In genomic region chr15:22895465-22896190, GRCh38 we compare ENCODE assay signal across 8 cellular contexts. TPM values are rescaled to one million over a fixed set of nuclear protein-coding genes. Genes with fewer than 3 reads are reported as not detected.
DNase-seq lines count a peak whose midpoint lies in the region; ATAC-seq, FAIRE-seq and TF ChIP-seq lines count a peak whose summit lies in the region.

No MANE protein-coding gene starts in this region.

- H3K9me3 ChIP-seq in A549: 0 out of 3 replicates have a peak, but pooled peaks cover 4% of the 10 kb centered on the region

- H3K4me3 ChIP-seq in A549 (no peak overlapping the region), epithelial cell of esophagus (ENCODE audit: low read length) (no peak overlapping the region)

- CTCF ChIA-PET in A549 (lab: Yijun Ruan, JAX): interaction anchor here (0.7 kb wide), 1 partner anchor 16 kb away, joined by 3 read pairs; no protein-coding TSS in a partner anchor

- peak; percentile 90 to 98 for ATAC-seq in A549
- ATAC-seq in HG03571 (IDR thresholded peaks at IDR 0.05; ENCODE audit: unreplicated experiment): peak; percentile 59

- TF ChIP-seq CTCF in A549 (IDR thresholded peaks at IDR 0.05): no peak
- no peak for TF ChIP-seq CTCF in epithelial cell of esophagus (IDR thresholded peaks at IDR 0.05; ENCODE audit: insufficient read depth, low read depth, low read length, missing control alignments)

- peak overlapping the region; percentile 44 for H3K4me2 ChIP-seq in A549

- no peak for FAIRE-seq in A549 (lab: Jason Lieb, UNC)

- WGBS in A549 (ENCODE audit: missing lambda C conversion rate): 54% methylated on average over 10 of the region's 10 CpGs

- DNase-seq in A549 (ENCODE audit: low read depth in 1 of 2, low spot score in 1 of 2) (peak; percentile 80 to 91), GM19240 (ENCODE audit: insufficient read length, low spot score) (peak; percentile 23), epithelial cell of esophagus (ENCODE audit: low read depth) (peak; percentile 99), amygdala (lab: John Stamatoyannopoulos, UW) (no peak), NCI-H187 (lab: John Stamatoyannopoulos, UW) (no peak), SKM-1 (lab: John Stamatoyannopoulos, UW; ENCODE audit: unreplicated experiment) (no peak), NCI-H2081 (lab: John Stamatoyannopoulos, UW) (no peak)

- no peak; a peak in 1 of 5 replicates for TF ChIP-seq EP300 in A549 (IDR thresholded peaks at IDR 0.05)

- TF ChIP-seq POLR2A in A549 (IDR thresholded peaks at IDR 0.05; ENCODE audit: low read length): no peak

- peak overlapping the region; percentile 9 to 73; a peak in 4 of 6 replicates for H3K27ac ChIP-seq in A549

- POLR2A ChIA-PET in A549 (lab: Yijun Ruan, JAX): interaction anchor here (0.5 kb wide), 1 partner anchor 12 kb away, joined by 4 read pairs; no protein-coding TSS in a partner anchor

- peaks cover 16% of the 10 kb centered on the region for H3K4me1 ChIP-seq in A549

- no peak for TF ChIP-seq RAD21 in A549 (conservative IDR thresholded peaks at IDR 0.05 in 1 of 2, IDR thresholded peaks at IDR 0.05 in 1 of 2)

TF ChIP-seq in A549, 52 proteins besides CTCF, POLR2A, EP300 and RAD21:
- TF ChIP-seq SREBF2 (IDR thresholded peaks at IDR 0.05) (no peak), RFX5 (IDR thresholded peaks at IDR 0.05) (no peak), SMC3 (IDR thresholded peaks at IDR 0.05) (no peak), KDM1A (IDR thresholded peaks at IDR 0.05; ENCODE audit: low read depth) (no peak), ZC3H11A (IDR thresholded peaks at IDR 0.05) (no peak), MAX (IDR thresholded peaks at IDR 0.05) (0 out of 2 replicates have a peak, but pooled peaks have one; percentile 48), PBX3 (IDR thresholded peaks at IDR 0.05) (peak; percentile 43; the same call in 1 of the 2 replicates), MYC (IDR thresholded peaks at IDR 0.05; ENCODE audit: borderline replicate concordance, low read length) (peak; percentile 19; the same call in 1 of the 2 replicates), HOXA7 (CRISPR knock-in tag; IDR thresholded peaks at IDR 0.05) (no peak), CEBPB (IDR thresholded peaks at IDR 0.05) (no peak), HOXB13 (CRISPR knock-in tag; IDR thresholded peaks at IDR 0.05; ENCODE audit: low read depth) (no peak), EHF (CRISPR knock-in tag; IDR thresholded peaks at IDR 0.05) (no peak), E2F6 (IDR thresholded peaks at IDR 0.05; ENCODE audit: borderline replicate concordance, low read depth) (no peak), NPAS2 (CRISPR knock-in tag; IDR thresholded peaks at IDR 0.05; ENCODE audit: borderline replicate concordance) (no peak), HDAC2 (IDR thresholded peaks at IDR 0.05) (no peak), HMGXB4 (CRISPR knock-in tag; IDR thresholded peaks at IDR 0.05; ENCODE audit: borderline replicate concordance) (no peak), PHF8 (IDR thresholded peaks at IDR 0.05; ENCODE audit: borderline replicate concordance, low read depth) (no peak), NFE2L2 (conservative IDR thresholded peaks at IDR 0.05; ENCODE audit: low read length) (no peak), EHMT2 (IDR thresholded peaks at IDR 0.05; ENCODE audit: low read depth) (no peak), JUN (IDR thresholded peaks at IDR 0.05) (peak in 1 of 2 experiments; percentile 38; a peak in 1 of 5 replicates), USF2 (IDR thresholded peaks at IDR 0.05) (peak; percentile 54; the same call in 1 of the 2 replicates), POLR2AphosphoS2 (conservative IDR thresholded peaks at IDR 0.05; ENCODE audit: low read length) (no peak), FOSL2 (IDR thresholded peaks at IDR 0.05) (no peak), FOSL2 (CRISPR knock-in tag; IDR thresholded peaks at IDR 0.05) (peak; percentile 71)

RNA-seq across cellular contexts. Expression of gene NIPA2, which starts 57.2 kb away (rescaled TPM):
- polyA plus RNA-seq in A549 (2011; rRNA removed) (94.0 and 153 TPM in 2 replicates), A549 (2017; fragmentation: RNase III; extraction: RNeasy Plus Mini Kit Qiagen cat#74134 plus additional on column Dnase treatment) (111 to 123 TPM (median 120 TPM) in 3 replicates)
- 60.8 and 77.2 TPM in 2 replicates for polyA plus RNA-seq in A549 (2012; cell fraction: cytosol; rRNA removed)
- 31.2 and 45.5 TPM in 2 replicates for polyA plus RNA-seq in A549 (2012; cell fraction: nucleus; rRNA removed)
- 63.2 and 69.5 TPM in 2 replicates for polyA minus RNA-seq in A549 (2011; rRNA and poly(A)+ RNA removed)

Comparison
In these comparisons a context has a peak if more than half of its experiments do, and no peak if none do; other contexts are left out.
1. DNase-seq: peak in A549 (2 of 2), GM19240 (single experiment) and epithelial cell of esophagus (single experiment); none in amygdala (0 of 56), NCI-H187 (0 of 2), SKM-1 (single experiment) and NCI-H2081 (0 of 2).